Comparison of ENCODE assay signal across 19 cellular contexts in the genomic region with DNA sequence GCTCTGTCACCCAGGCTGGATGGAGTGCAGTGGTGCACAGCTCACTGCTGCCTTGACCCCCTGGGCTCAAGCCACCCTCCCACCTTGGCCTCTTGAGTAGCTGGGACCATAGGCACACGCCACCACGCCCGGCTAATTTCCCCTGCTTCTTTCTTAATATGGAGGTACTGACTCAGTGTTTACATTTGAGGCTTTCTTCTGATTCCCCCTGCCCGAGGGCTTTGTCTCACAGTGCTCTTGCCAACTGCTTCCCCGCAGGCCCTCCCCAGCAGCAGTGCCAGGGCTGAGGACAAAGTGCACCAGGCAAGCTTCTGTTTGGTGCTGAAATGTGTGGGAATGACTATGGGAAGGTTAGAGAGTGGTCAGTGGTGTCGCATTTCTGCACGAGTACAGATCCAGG. TPM values are rescaled to one million over a fixed set of nuclear protein-coding genes. Genes with fewer than 3 reads are reported as not detected.
DNase-seq lines count a peak whose midpoint lies in the region; ATAC-seq, FAIRE-seq and TF ChIP-seq lines count a peak whose summit lies in the region.
"Had no signal": no experiment of that assay in that cellular context is flagged by ENCODE, and none has a peak within 500 bp of the region (broad histone marks: within the 10 kb centered on the region; RNA-seq: fewer than 3 reads in every experiment).

No MANE protein-coding gene starts in this region.

- TF ChIP-seq CTCF in astrocyte (IDR thresholded peaks at IDR 0.05; ENCODE audit: insufficient read depth, low read depth, low read length): no peak
- no peak for TF ChIP-seq CTCF in foreskin fibroblast (IDR thresholded peaks at IDR 0.05; ENCODE audit: low read depth, low read length)

- H2AFZ ChIP-seq in astrocyte (ENCODE audit: low read depth, low read length): no peak overlapping the region

- no peaks in the 10 kb centered on the region for H3K79me2 ChIP-seq in astrocyte (ENCODE audit: insufficient read depth, low read length)

- H3K9me3 ChIP-seq in astrocyte (ENCODE audit: insufficient read depth, low read depth, low read length): no peaks in the 10 kb centered on the region
- H3K9me3 ChIP-seq: prostate gland had no signal

- H3K4me1 Mint-ChIP-seq in activated naive CD4-positive, alpha-beta T cell treated with anti-CD3 and anti-CD28 coated beads, Interleukin-2, amount 50 U/mL, for 24 hours: no peaks in the 10 kb centered on the region
- H3K4me1 Mint-ChIP-seq in astrocyte (ENCODE audit: low read depth, unreplicated experiment): no peaks in the 10 kb centered on the region

- no peak for ATAC-seq in GM21381 (IDR thresholded peaks at IDR 0.05; ENCODE audit: unreplicated experiment)

- H3K4me2 ChIP-seq in astrocyte (ENCODE audit: low read length): no peak overlapping the region

- H3K27ac ChIP-seq in astrocyte (ENCODE audit: low read depth, low read length): no peak overlapping the region
- H3K27ac ChIP-seq: prostate gland had no signal

- FAIRE-seq in astrocyte (lab: Jason Lieb, UNC): no peak
- FAIRE-seq: D721Med had no signal

- H3K36me3 Mint-ChIP-seq in activated naive CD4-positive, alpha-beta T cell treated with anti-CD3 and anti-CD28 coated beads, Interleukin-2, amount 50 U/mL, for 24 hours: peaks cover 2% of the 10 kb centered on the region
- H3K36me3 Mint-ChIP-seq in astrocyte (ENCODE audit: low read depth, unreplicated experiment): peaks cover 13% of the 10 kb centered on the region

- H3K36me3 ChIP-seq in astrocyte (ENCODE audit: insufficient read depth, low read length): no peaks in the 10 kb centered on the region
- H3K36me3 ChIP-seq: prostate gland had no signal

- H3K4me3 ChIP-seq in astrocyte (ENCODE audit: insufficient read depth, low read depth, low read length) (no peak overlapping the region), foreskin fibroblast (ENCODE audit: low read depth in 1 of 2, low read length in 2 of 2) (no peak overlapping the region)
- H3K4me3 ChIP-seq: prostate gland had no signal

- no peak for DNase-seq in activated naive CD4-positive, alpha-beta T cell treated with anti-CD3 and anti-CD28 coated beads, Interleukin-2, amount 50 U/mL, for 16 hours
- DNase-seq in astrocyte (ENCODE audit: low read depth): peak; percentile 62
- DNase-seq in foreskin fibroblast: peak; percentile 18 to 71
- DNase-seq in stromal cell of bone marrow (ENCODE audit: low read depth): peak; percentile 28
- DNase-seq in AG20443 (ENCODE audit: low spot score): no peak
- no peak for DNase-seq in NCI-H82 (lab: John Stamatoyannopoulos, UW)
- DNase-seq: ACHN; activated CD4-positive, alpha-beta T cell treated with anti-CD3 and anti-CD28 coated beads for 4 hours; activated T-cell treated with anti-CD3 and anti-CD28 coated beads, Interleukin-2, amount 50 U/mL, for 48 hours; kidney glomerular epithelial cell; stimulated activated CD4-positive, alpha-beta T cell treated with anti-CD3 and anti-CD28 coated beads, Interleukin-1b, Interleukin-23, amount 100 ng/mL, for 48 hours had no signal

- no peaks in the 10 kb centered on the region for H4K20me1 ChIP-seq in astrocyte (ENCODE audit: insufficient read depth, low read length)

- peaks cover 7% of the 10 kb centered on the region for H3K4me1 ChIP-seq in astrocyte (ENCODE audit: insufficient read depth, low read length)
- H3K4me1 ChIP-seq: prostate gland had no signal

- no peaks in the 10 kb centered on the region for H3K27me3 ChIP-seq in astrocyte (ENCODE audit: insufficient read depth, low read length)

- H3K27me3 Mint-ChIP-seq in activated naive CD4-positive, alpha-beta T cell treated with anti-CD3 and anti-CD28 coated beads, Interleukin-2, amount 50 U/mL, for 24 hours: no peaks in the 10 kb centered on the region
- H3K27me3 Mint-ChIP-seq in astrocyte (ENCODE audit: low read depth, unreplicated experiment): no peaks in the 10 kb centered on the region

- peak overlapping the region; percentile 76 for H3K27ac Mint-ChIP-seq in activated naive CD4-positive, alpha-beta T cell treated with anti-CD3 and anti-CD28 coated beads, Interleukin-2, amount 50 U/mL, for 24 hours
- no peak overlapping the region for H3K27ac Mint-ChIP-seq in astrocyte (ENCODE audit: unreplicated experiment)

- no peak overlapping the region for H3K9ac ChIP-seq in astrocyte (ENCODE audit: low read length)

- H3K9me3 Mint-ChIP-seq in activated naive CD4-positive, alpha-beta T cell treated with anti-CD3 and anti-CD28 coated beads, Interleukin-2, amount 50 U/mL, for 24 hours: no peaks in the 10 kb centered on the region
- H3K9me3 Mint-ChIP-seq in astrocyte (ENCODE audit: unreplicated experiment): no peaks in the 10 kb centered on the region

- H3K4me3 Mint-ChIP-seq in activated naive CD4-positive, alpha-beta T cell treated with anti-CD3 and anti-CD28 coated beads, Interleukin-2, amount 50 U/mL, for 24 hours: no peak overlapping the region
- H3K4me3 Mint-ChIP-seq in astrocyte (ENCODE audit: unreplicated experiment): no peak overlapping the region

RNA-seq across cellular contexts. Expression of a gene that starts 34.8 kb away (rescaled TPM):
- total RNA-seq in astrocyte: not detected in 2 replicates
- total RNA-seq: dermis microvascular lymphatic vessel endothelial cell; glomerular endothelial cell; HT-29; T-helper 2 cell treated with Interferon-gamma antibody and Interleukin-4, amounts not matched to agents 100 ng/mL and 5 ng/mL, for 36 hours had no signal

Comparison
In these comparisons a context has a peak if more than half of its experiments do, and no peak if none do; other contexts are left out.
1. DNase-seq: peak in astrocyte (single experiment), foreskin fibroblast (2 of 2) and stromal cell of bone marrow (single experiment); none in activated naive CD4-positive, alpha-beta T cell treated with anti-CD3 and anti-CD28 coated beads, Interleukin-2, amount 50 U/mL, for 16 hours (single experiment), AG20443 (single experiment) and NCI-H82 (single experiment).